In the genomic region with DNA sequence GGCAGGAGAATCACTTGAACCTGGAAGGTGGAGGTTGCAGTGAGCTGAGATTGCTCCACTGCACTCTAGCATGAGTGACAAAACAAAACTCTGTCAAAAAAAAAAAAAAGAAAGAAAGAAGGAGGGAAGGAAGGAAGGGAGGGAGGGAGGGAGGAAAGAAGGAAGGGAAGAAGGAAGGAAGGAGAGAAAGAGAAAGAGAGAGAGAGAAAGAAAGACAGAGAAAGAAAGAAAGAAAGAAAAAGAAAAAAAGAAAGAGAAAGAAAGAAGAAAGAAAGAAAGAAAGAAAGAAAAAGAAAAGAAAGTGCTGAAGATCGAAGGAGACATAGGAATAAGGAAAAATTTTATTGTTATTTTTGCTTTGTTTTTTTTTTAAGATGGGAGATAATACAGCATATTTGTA, we compare ENCODE assay signal across 34 cellular contexts.
"Had no signal": no experiment of that assay in that cellular context is flagged by ENCODE, and none has a peak within 500 bp of the region (broad histone marks: within the 10 kb centered on the region; RNA-seq: fewer than 3 reads in every experiment).

No MANE protein-coding gene starts in this region.

- H3K36me3 ChIP-seq: MG63 had no signal

- H3K9me3 ChIP-seq: MG63 had no signal

- H3K27ac ChIP-seq: KMS-11 had no signal

- H3K27me3 ChIP-seq: MG63 had no signal

- DNase-seq: Karpas-422, Kasumi-1, MG63, MM.1S, MV-4-11, NCI-H1048, NCI-H1092, NCI-H1092 treated with DMSO at 0.1 percent for 48 hours, NCI-H1105, NCI-H1105 treated with DMSO at 0.1 percent for 48 hours, NCI-H1417 treated with DMSO at 0.1 percent for 48 hours, NCI-H1436, NCI-H1436 treated with DMSO at 0.1 percent for 48 hours, NCI-H146, NCI-H1694, NCI-H1694 treated with DMSO at 0.1 percent for 48 hours, NCI-H187, NCI-H187 treated with DMSO at 0.1 percent for 48 hours, NCI-H1930, NCI-H2029, NCI-H2029 treated with DMSO at 0.1 percent for 48 hours, NCI-H2081, NCI-H2081 treated with DMSO at 0.1 percent for 48 hours, NCI-H2107, NCI-H2171, NCI-H2171 treated with DMSO at 0.1 percent for 48 hours, NCI-H2227 treated with DMSO at 0.1 percent for 48 hours, NCI-H226, NCI-H345, NCI-H446, NCI-H446 treated with DMSO at 0.1 percent for 48 hours, NCI-H510A, NCI-H510A treated with DMSO at 0.1 percent for 48 hours had no signal

- H3K4me3 ChIP-seq: MG63 had no signal

- H3K4me2 ChIP-seq: KMS-11 had no signal

- H3K9ac ChIP-seq: KMS-11 had no signal
